In genomic region chr17:75323043-75323591, GRCh38 we compare ENCODE assay signal across 1 cellular context.
TF ChIP-seq lines count a peak whose summit lies in the region.

No MANE protein-coding gene starts in this region.

TF ChIP-seq in HepG2, 621 proteins besides CTCF, POLR2A, EP300 and RAD21 (continued from another document and continues in another):
- TF ChIP-seq NCOR1 (IDR thresholded peaks at IDR 0.05; ENCODE audit: borderline replicate concordance, low read length): no peak
- 0 out of 3 replicates have a peak, but pooled peaks have one; percentile 20 for TF ChIP-seq MXI1 (IDR thresholded peaks at IDR 0.05; ENCODE audit: borderline replicate concordance, low read depth, low read length)
- TF ChIP-seq SRF (IDR thresholded peaks at IDR 0.05; ENCODE audit: low read depth, low read length): no peak
- 0 out of 2 replicates have a peak, but pooled peaks have one; percentile 18 for TF ChIP-seq CSRNP1 (CRISPR knock-in tag; IDR thresholded peaks at IDR 0.05)
- no peak for TF ChIP-seq ZBTB2 (CRISPR knock-in tag; IDR thresholded peaks at IDR 0.05; ENCODE audit: low read depth)
- no peak for TF ChIP-seq MEF2D (CRISPR knock-in tag; IDR thresholded peaks at IDR 0.05)
- no peak for TF ChIP-seq ZNF598 (CRISPR knock-in tag; IDR thresholded peaks at IDR 0.05; ENCODE audit: borderline replicate concordance)
- no peak for TF ChIP-seq ZNF713 (CRISPR knock-in tag; IDR thresholded peaks at IDR 0.05)
- no peak for TF ChIP-seq ZNF576 (CRISPR knock-in tag; IDR thresholded peaks at IDR 0.05)
- TF ChIP-seq KLF15 (CRISPR knock-in tag; IDR thresholded peaks at IDR 0.05; ENCODE audit: borderline replicate concordance): no peak
- TF ChIP-seq FOXJ3 (CRISPR knock-in tag; IDR thresholded peaks at IDR 0.05; ENCODE audit: borderline replicate concordance): peak; percentile 23; the same call in 1 of the 2 replicates
- TF ChIP-seq ZNF441 (CRISPR knock-in tag; IDR thresholded peaks at IDR 0.05; ENCODE audit: borderline replicate concordance): no peak
- no peak for TF ChIP-seq MED13 (CRISPR knock-in tag; IDR thresholded peaks at IDR 0.05)
- TF ChIP-seq ZNF580 (CRISPR knock-in tag; IDR thresholded peaks at IDR 0.05; ENCODE audit: borderline replicate concordance, low read depth): 0 out of 2 replicates have a peak, but pooled peaks have one; percentile 29
- no peak for TF ChIP-seq ZNF496 (CRISPR knock-in tag; IDR thresholded peaks at IDR 0.05; ENCODE audit: insufficient replicate concordance)
- peak; percentile 57 for TF ChIP-seq GATAD2A (CRISPR knock-in tag; IDR thresholded peaks at IDR 0.05)
- 0 out of 2 replicates have a peak, but pooled peaks have one; percentile 12 for TF ChIP-seq ISL2 (CRISPR knock-in tag; IDR thresholded peaks at IDR 0.05)
- TF ChIP-seq ELF3 (CRISPR knock-in tag; IDR thresholded peaks at IDR 0.05): peak; percentile 54; the same call in 1 of the 2 replicates
- TF ChIP-seq MBD4 (IDR thresholded peaks at IDR 0.05; ENCODE audit: borderline replicate concordance, low read length): no peak
- 0 out of 2 replicates have a peak, but pooled peaks have one; percentile 28 for TF ChIP-seq FOSL2 (CRISPR knock-in tag; IDR thresholded peaks at IDR 0.05)
- no peak for TF ChIP-seq ZFAT (CRISPR knock-in tag; conservative IDR thresholded peaks at IDR 0.05)
- no peak for TF ChIP-seq MBNL3 (CRISPR knock-in tag; conservative IDR thresholded peaks at IDR 0.05)
- TF ChIP-seq KLF16 (CRISPR knock-in tag; IDR thresholded peaks at IDR 0.05): 0 out of 4 replicates have a peak, but pooled peaks of 1 of the 2 experiments have one; percentile 37
- TF ChIP-seq HMGXB4 (CRISPR knock-in tag; IDR thresholded peaks at IDR 0.05; ENCODE audit: borderline replicate concordance in 1 of 2, low read depth in 1 of 2): peak; percentile 27 to 61; a peak in 2 of 4 replicates
- TF ChIP-seq ZNF816 (CRISPR knock-in tag; IDR thresholded peaks at IDR 0.05; ENCODE audit: borderline replicate concordance): 0 out of 2 replicates have a peak, but pooled peaks have one; percentile 21
- TF ChIP-seq ELF1 (CRISPR knock-in tag; IDR thresholded peaks at IDR 0.05): 0 out of 2 replicates have a peak, but pooled peaks have one; percentile 12
- TF ChIP-seq XRCC5 (optimal IDR thresholded peaks at IDR 0.05; ENCODE audit: low read length): peak; percentile 49
- TF ChIP-seq TEAD3 (CRISPR knock-in tag; optimal IDR thresholded peaks at IDR 0.05; ENCODE audit: borderline replicate concordance): no peak
- TF ChIP-seq TEAD2 (CRISPR knock-in tag; IDR thresholded peaks at IDR 0.05): no peak
- no peak for TF ChIP-seq NR3C1 (CRISPR knock-in tag; IDR thresholded peaks at IDR 0.05)
- TF ChIP-seq THAP11 (CRISPR knock-in tag; IDR thresholded peaks at IDR 0.05): peak; percentile 70
- TF ChIP-seq ZSCAN9 (CRISPR knock-in tag; IDR thresholded peaks at IDR 0.05; ENCODE audit: borderline replicate concordance): peak; percentile 57; the same call in 1 of the 2 replicates
- TF ChIP-seq HNRNPUL1 (IDR thresholded peaks at IDR 0.05; ENCODE audit: low read depth, low read length): no peak
- no peak for TF ChIP-seq MAFG (CRISPR knock-in tag; IDR thresholded peaks at IDR 0.05)
- TF ChIP-seq SMAD3 (CRISPR knock-in tag; IDR thresholded peaks at IDR 0.05): 0 out of 2 replicates have a peak, but pooled peaks have one; percentile 64
- TF ChIP-seq PPARG (CRISPR knock-in tag; conservative IDR thresholded peaks at IDR 0.05): peak; percentile 59; the same call in 1 of the 2 replicates
- TF ChIP-seq SMYD3 (CRISPR knock-in tag; IDR thresholded peaks at IDR 0.05): no peak
- no peak for TF ChIP-seq ATF6 (CRISPR knock-in tag; conservative IDR thresholded peaks at IDR 0.05)
- no peak for TF ChIP-seq ZNF550 (CRISPR knock-in tag; IDR thresholded peaks at IDR 0.05; ENCODE audit: borderline replicate concordance)
- TF ChIP-seq ZNF121 (CRISPR knock-in tag; IDR thresholded peaks at IDR 0.05): no peak
- no peak for TF ChIP-seq RXRA (CRISPR knock-in tag; IDR thresholded peaks at IDR 0.05)
- TF ChIP-seq SAP130 (CRISPR knock-in tag; IDR thresholded peaks at IDR 0.05; ENCODE audit: low read depth): peak; percentile 72
- no peak for TF ChIP-seq ZNF33A (CRISPR knock-in tag; IDR thresholded peaks at IDR 0.05; ENCODE audit: borderline replicate concordance)
- TF ChIP-seq ZNF615 (CRISPR knock-in tag; IDR thresholded peaks at IDR 0.05; ENCODE audit: borderline replicate concordance): no peak
- TF ChIP-seq ZFP90 (CRISPR knock-in tag; IDR thresholded peaks at IDR 0.05; ENCODE audit: borderline replicate concordance): no peak
- TF ChIP-seq ZNF574 (CRISPR knock-in tag; IDR thresholded peaks at IDR 0.05): peak; percentile 30; the same call in 1 of the 2 replicates
- TF ChIP-seq FOXP4 (CRISPR knock-in tag; IDR thresholded peaks at IDR 0.05): 0 out of 2 replicates have a peak, but pooled peaks have one; percentile 7
- 0 out of 2 replicates have a peak, but pooled peaks have one; percentile 22 for TF ChIP-seq PAXIP1 (CRISPR knock-in tag; conservative IDR thresholded peaks at IDR 0.05)
- TF ChIP-seq KLF13 (CRISPR knock-in tag; IDR thresholded peaks at IDR 0.05): no peak
- no peak for TF ChIP-seq SOX6 (IDR thresholded peaks at IDR 0.05)
- TF ChIP-seq SOX6 (CRISPR knock-in tag; IDR thresholded peaks at IDR 0.05): no peak; the same call in 1 of the 2 replicates
- TF ChIP-seq MEIS1 (CRISPR knock-in tag; IDR thresholded peaks at IDR 0.05; ENCODE audit: borderline replicate concordance): peak; percentile 28; the same call in 1 of the 2 replicates
- 0 out of 2 replicates have a peak, but pooled peaks have one; percentile 38 for TF ChIP-seq MIXL1 (CRISPR knock-in tag; IDR thresholded peaks at IDR 0.05)
- no peak for TF ChIP-seq RELA (CRISPR knock-in tag; IDR thresholded peaks at IDR 0.05)
- no peak for TF ChIP-seq ZNF329 (CRISPR knock-in tag; IDR thresholded peaks at IDR 0.05; ENCODE audit: low read depth)
- peak; percentile 99 for TF ChIP-seq SMC3 (IDR thresholded peaks at IDR 0.05; ENCODE audit: low read length)
- TF ChIP-seq ERF (CRISPR knock-in tag; IDR thresholded peaks at IDR 0.05): no peak
